ENCODE assay signal across 2 cellular contexts in genomic region chr20:2006452-2007381, GRCh38.
TF ChIP-seq lines count a peak whose summit lies in the region.

No MANE protein-coding gene starts in this region.

TF ChIP-seq in H1, 55 proteins besides CTCF, POLR2A, EP300 and RAD21:
- TF ChIP-seq, protein P1, sequence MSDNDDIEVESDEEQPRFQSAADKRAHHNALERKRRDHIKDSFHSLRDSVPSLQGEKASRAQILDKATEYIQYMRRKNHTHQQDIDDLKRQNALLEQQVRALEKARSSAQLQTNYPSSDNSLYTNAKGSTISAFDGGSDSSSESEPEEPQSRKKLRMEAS (IDR thresholded peaks at IDR 0.05): 0 out of 2 replicates have a peak, but pooled peaks have one; percentile 20
- TF ChIP-seq, protein P2, sequence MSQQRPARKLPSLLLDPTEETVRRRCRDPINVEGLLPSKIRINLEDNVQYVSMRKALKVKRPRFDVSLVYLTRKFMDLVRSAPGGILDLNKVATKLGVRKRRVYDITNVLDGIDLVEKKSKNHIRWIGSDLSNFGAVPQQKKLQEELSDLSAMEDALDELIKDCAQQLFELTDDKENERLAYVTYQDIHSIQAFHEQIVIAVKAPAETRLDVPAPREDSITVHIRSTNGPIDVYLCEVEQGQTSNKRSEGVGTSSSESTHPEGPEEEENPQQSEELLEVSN (IDR thresholded peaks at IDR 0.05): 0 out of 2 replicates have a peak, but pooled peaks have one; percentile 26
- TF ChIP-seq NANOG (IDR thresholded peaks at IDR 0.05; ENCODE audit: insufficient read depth, low read depth, low read length, poor library complexity, severe bottlenecking): no peak

TF ChIP-seq in neural cell, 6 proteins besides CTCF, POLR2A, EP300 and RAD21:
- TF ChIP-seq SMC3 (conservative IDR thresholded peaks at IDR 0.05; ENCODE audit: poor library complexity): peak; percentile 72
- TF ChIP-seq TAF1 (IDR thresholded peaks at IDR 0.05; ENCODE audit: low read depth): no peak
- TF ChIP-seq MXI1 (conservative IDR thresholded peaks at IDR 0.05; ENCODE audit: poor library complexity, severe bottlenecking): no peak
